ENCODE assay signal across 17 cellular contexts in genomic region chr3:78048698-78049097, GRCh38.
DNase-seq lines count a peak whose midpoint lies in the region; ATAC-seq and TF ChIP-seq lines count a peak whose summit lies in the region.
"Had no signal": no experiment of that assay in that cellular context is flagged by ENCODE, and none has a peak within 500 bp of the region (broad histone marks: within the 10 kb centered on the region; RNA-seq: fewer than 3 reads in every experiment).

No MANE protein-coding gene starts in this region.

- no peaks in the 10 kb centered on the region for H3K9me3 ChIP-seq in fibroblast of lung (ENCODE audit: control insufficient read depth, insufficient read depth, low read depth, low read length)
- no peaks in the 10 kb centered on the region for H3K9me3 ChIP-seq in upper lobe of right lung
- H3K9me3 ChIP-seq: gastrocnemius medialis had no signal

- no peak overlapping the region for H3K27ac Mint-ChIP-seq in T-cell
- H3K27ac Mint-ChIP-seq: endodermal cell, mesothelial cell of epicardium had no signal

- no peak overlapping the region for H3K4me3 Mint-ChIP-seq in T-cell
- H3K4me3 Mint-ChIP-seq: endodermal cell, mesothelial cell of epicardium had no signal

- H3K79me2 ChIP-seq in fibroblast of lung (ENCODE audit: control insufficient read depth, insufficient read depth, low read length) = no peaks in the 10 kb centered on the region

- ATAC-seq in T-cell (replicated peaks in 1 of 4) = no peak
- no peak for ATAC-seq in activated CD4-positive, CD25-positive, alpha-beta regulatory T cell treated with anti-CD3 and anti-CD28 coated beads, Interleukin-2, amount 50 U/mL, for 24 hours
- ATAC-seq in upper lobe of right lung = no peak
- ATAC-seq: gastrocnemius medialis; stimulated activated naive CD8-positive, alpha-beta T cell treated with anti-CD3 and anti-CD28 coated beads, Interleukin-15, Interleukin-2, amounts not matched to agents 100 U/mL and 50 U/mL, for 24 hours had no signal

- no peak overlapping the region for H2AFZ ChIP-seq in fibroblast of lung (ENCODE audit: low read length)

- H3K36me3 ChIP-seq in GM06990 (ENCODE audit: control insufficient read depth, insufficient read depth, low read length) (no peaks in the 10 kb centered on the region), fibroblast of lung (ENCODE audit: control insufficient read depth, insufficient read depth, low read length) (no peaks in the 10 kb centered on the region), upper lobe of right lung (no peaks in the 10 kb centered on the region)
- H3K36me3 ChIP-seq: gastrocnemius medialis had no signal

- H4K20me1 ChIP-seq in fibroblast of lung (ENCODE audit: control insufficient read depth, extremely low read depth, insufficient read depth, low read length) = no peaks in the 10 kb centered on the region

- H3K4me3 ChIP-seq in GM06990 (replicated peaks; ENCODE audit: low read depth, low read length) (peak overlapping the region; percentile 33; the same call in 1 of the 2 replicates), fibroblast of lung (replicated peaks in 1 of 4; ENCODE audit: control extremely low read depth in 1 of 4, insufficient read depth in 1 of 4, low read depth in 3 of 4, low read length in 4 of 4) (no peak overlapping the region), upper lobe of right lung (no peak overlapping the region)
- H3K4me3 ChIP-seq: gastrocnemius medialis, smooth muscle cell had no signal

- H3K36me3 Mint-ChIP-seq in T-cell = no peaks in the 10 kb centered on the region
- H3K36me3 Mint-ChIP-seq: mesothelial cell of epicardium had no signal

- H3K4me1 ChIP-seq in fibroblast of lung (ENCODE audit: control insufficient read depth, extremely low read depth, insufficient read depth, low read length) = no peaks in the 10 kb centered on the region
- no peaks in the 10 kb centered on the region for H3K4me1 ChIP-seq in upper lobe of right lung
- H3K4me1 ChIP-seq: gastrocnemius medialis had no signal

- no peak for DNase-seq in GM06990 (ENCODE audit: extremely low read depth, insufficient read length)
- peak; percentile 20 for DNase-seq in H4 (ENCODE audit: low spot score)
- peak; percentile 4 for DNase-seq in NCI-H774 (lab: John Stamatoyannopoulos, UW)
- DNase-seq in fibroblast of lung (ENCODE audit: low read depth in 2 of 2) = no peak
- DNase-seq in foreskin melanocyte = no peak
- no peak for DNase-seq in T-cell
- DNase-seq in upper lobe of right lung = no peak
- DNase-seq: activated naive CD4-positive, alpha-beta T cell treated with Interleukin-2 at 50 U/mL for 16 hours; C1 segment of cervical spinal cord; endodermal cell; gastrocnemius medialis; NCI-H526; SIG-M5; stimulated activated naive CD8-positive, alpha-beta T cell treated with anti-CD3 and anti-CD28 coated beads, Interleukin-15, Interleukin-2, amounts not matched to agents 100 U/mL and 50 U/mL, for 24 hours had no signal

- no peaks in the 10 kb centered on the region for H3K27me3 ChIP-seq in GM06990 (replicated peaks; ENCODE audit: control insufficient read depth, insufficient read depth, low read length)
- no peaks in the 10 kb centered on the region for H3K27me3 ChIP-seq in fibroblast of lung (ENCODE audit: control insufficient read depth, insufficient read depth, low read length)
- no peaks in the 10 kb centered on the region for H3K27me3 ChIP-seq in upper lobe of right lung
- H3K27me3 ChIP-seq: gastrocnemius medialis had no signal

- intact Hi-C loops in upper lobe of right lung (cut with DNase I) = no loop called here

- H3K27ac ChIP-seq in fibroblast of lung (ENCODE audit: insufficient read depth, low read length) (no peak overlapping the region), upper lobe of right lung (no peak overlapping the region)
- H3K27ac ChIP-seq: gastrocnemius medialis had no signal

- POLR2A ChIA-PET in T-cell (lab: Charles Lee) = no interaction called here

- CTCF ChIA-PET in T-cell (lab: Charles Lee) = no interaction called here

- TF ChIP-seq CTCF in GM06990 (IDR thresholded peaks at IDR 0.05; ENCODE audit: insufficient read depth, low read length, poor library complexity, severe bottlenecking) = no peak
- TF ChIP-seq CTCF in fibroblast of lung (conservative IDR thresholded peaks at IDR 0.05 in 1 of 2, IDR thresholded peaks at IDR 0.05 in 1 of 2; ENCODE audit: low read depth in 1 of 2, low read length in 2 of 2) = no peak
- no peak for TF ChIP-seq CTCF in upper lobe of right lung (IDR thresholded peaks at IDR 0.05)

- peaks cover 5 to 20% (median 11%) of the 10 kb centered on the region in 3 donors for H3K9me3 Mint-ChIP-seq in T-cell
- H3K9me3 Mint-ChIP-seq: endodermal cell had no signal

- H3K27me3 Mint-ChIP-seq in T-cell = no peaks in the 10 kb centered on the region

- H3K4me1 Mint-ChIP-seq in T-cell = no peaks in the 10 kb centered on the region
- H3K4me1 Mint-ChIP-seq: endodermal cell had no signal

- peak overlapping the region; percentile 5 for H3K4me2 ChIP-seq in fibroblast of lung (ENCODE audit: extremely low read depth, insufficient read depth, low read length)
- H3K4me2 ChIP-seq: smooth muscle cell had no signal

- H3K9ac ChIP-seq in fibroblast of lung (ENCODE audit: insufficient read depth, low read length) = no peak overlapping the region

Comparison
In these comparisons a context has a peak if more than half of its experiments do, and no peak if none do; other contexts are left out.
1. DNase-seq: peak in H4 (single experiment) and NCI-H774 (single experiment); none in GM06990 (single experiment), fibroblast of lung (0 of 2), foreskin melanocyte (single experiment), T-cell (0 of 34) and upper lobe of right lung (single experiment).